3 cellular contexts compared by ENCODE assay signal in the genomic region with DNA sequence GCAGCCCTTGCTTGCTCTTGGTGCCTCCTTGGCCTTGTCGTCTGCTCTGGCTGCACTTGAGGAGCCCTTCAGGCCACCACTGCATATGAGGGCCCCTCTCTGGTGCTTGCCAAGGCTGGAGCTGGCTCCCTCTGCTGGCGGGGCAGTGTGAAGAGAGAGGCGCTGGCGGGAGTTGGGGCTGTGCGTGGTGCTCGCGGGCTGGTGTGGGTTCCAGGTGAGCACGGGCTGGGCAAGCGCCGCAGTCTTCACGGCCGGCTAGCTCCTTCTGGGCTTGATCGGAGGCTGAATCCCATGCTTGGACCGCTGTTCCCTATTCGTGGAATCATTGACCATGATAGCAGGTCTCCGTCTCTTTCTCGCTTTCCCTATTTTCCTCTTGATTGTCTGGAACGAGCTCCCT.
A peak's percentile ranks its signal among the peaks of the same experiment; 100 is the strongest.
TF ChIP-seq lines count a peak whose summit lies in the region.

No MANE protein-coding gene starts in this region.

TF ChIP-seq in GM23338, 12 proteins besides CTCF, POLR2A, EP300 and RAD21 (continues in another document):
- TF ChIP-seq STAT1 (IDR thresholded peaks at IDR 0.05; ENCODE audit: unreplicated experiment): no peak
- TF ChIP-seq EZH2 (IDR thresholded peaks at IDR 0.05; ENCODE audit: low read depth, unreplicated experiment): no peak
- no peak for TF ChIP-seq POLR2AphosphoS5 (IDR thresholded peaks at IDR 0.05; ENCODE audit: low read depth)
- no peak for TF ChIP-seq ZNF331 (CRISPR knock-in tag; IDR thresholded peaks at IDR 0.05; ENCODE audit: low read depth)
- TF ChIP-seq EZH2phosphoT487 (IDR thresholded peaks at IDR 0.05; ENCODE audit: unreplicated experiment): no peak
- TF ChIP-seq, protein P1, sequence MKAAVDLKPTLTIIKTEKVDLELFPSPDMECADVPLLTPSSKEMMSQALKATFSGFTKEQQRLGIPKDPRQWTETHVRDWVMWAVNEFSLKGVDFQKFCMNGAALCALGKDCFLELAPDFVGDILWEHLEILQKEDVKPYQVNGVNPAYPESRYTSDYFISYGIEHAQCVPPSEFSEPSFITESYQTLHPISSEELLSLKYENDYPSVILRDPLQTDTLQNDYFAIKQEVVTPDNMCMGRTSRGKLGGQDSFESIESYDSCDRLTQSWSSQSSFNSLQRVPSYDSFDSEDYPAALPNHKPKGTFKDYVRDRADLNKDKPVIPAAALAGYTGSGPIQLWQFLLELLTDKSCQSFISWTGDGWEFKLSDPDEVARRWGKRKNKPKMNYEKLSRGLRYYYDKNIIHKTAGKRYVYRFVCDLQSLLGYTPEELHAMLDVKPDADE (IDR thresholded peaks at IDR 0.05): no peak
- TF ChIP-seq JUNB (IDR thresholded peaks at IDR 0.05; ENCODE audit: unreplicated experiment): no peak
- TF ChIP-seq NANOG (IDR thresholded peaks at IDR 0.05; ENCODE audit: borderline replicate concordance): no peak

TF ChIP-seq in WTC11, 78 proteins besides CTCF, POLR2A, EP300 and RAD21:
- TF ChIP-seq, protein P2, sequence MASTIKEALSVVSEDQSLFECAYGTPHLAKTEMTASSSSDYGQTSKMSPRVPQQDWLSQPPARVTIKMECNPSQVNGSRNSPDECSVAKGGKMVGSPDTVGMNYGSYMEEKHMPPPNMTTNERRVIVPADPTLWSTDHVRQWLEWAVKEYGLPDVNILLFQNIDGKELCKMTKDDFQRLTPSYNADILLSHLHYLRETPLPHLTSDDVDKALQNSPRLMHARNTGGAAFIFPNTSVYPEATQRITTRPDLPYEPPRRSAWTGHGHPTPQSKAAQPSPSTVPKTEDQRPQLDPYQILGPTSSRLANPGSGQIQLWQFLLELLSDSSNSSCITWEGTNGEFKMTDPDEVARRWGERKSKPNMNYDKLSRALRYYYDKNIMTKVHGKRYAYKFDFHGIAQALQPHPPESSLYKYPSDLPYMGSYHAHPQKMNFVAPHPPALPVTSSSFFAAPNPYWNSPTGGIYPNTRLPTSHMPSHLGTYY (CRISPR knock-in tag; IDR thresholded peaks at IDR 0.05): no peak
- no peak for TF ChIP-seq IRF2 (CRISPR knock-in tag; IDR thresholded peaks at IDR 0.05; ENCODE audit: borderline replicate concordance, low read depth)

TF ChIP-seq in HepG2, 621 proteins besides CTCF, POLR2A, EP300 and RAD21:
- TF ChIP-seq, protein P3, sequence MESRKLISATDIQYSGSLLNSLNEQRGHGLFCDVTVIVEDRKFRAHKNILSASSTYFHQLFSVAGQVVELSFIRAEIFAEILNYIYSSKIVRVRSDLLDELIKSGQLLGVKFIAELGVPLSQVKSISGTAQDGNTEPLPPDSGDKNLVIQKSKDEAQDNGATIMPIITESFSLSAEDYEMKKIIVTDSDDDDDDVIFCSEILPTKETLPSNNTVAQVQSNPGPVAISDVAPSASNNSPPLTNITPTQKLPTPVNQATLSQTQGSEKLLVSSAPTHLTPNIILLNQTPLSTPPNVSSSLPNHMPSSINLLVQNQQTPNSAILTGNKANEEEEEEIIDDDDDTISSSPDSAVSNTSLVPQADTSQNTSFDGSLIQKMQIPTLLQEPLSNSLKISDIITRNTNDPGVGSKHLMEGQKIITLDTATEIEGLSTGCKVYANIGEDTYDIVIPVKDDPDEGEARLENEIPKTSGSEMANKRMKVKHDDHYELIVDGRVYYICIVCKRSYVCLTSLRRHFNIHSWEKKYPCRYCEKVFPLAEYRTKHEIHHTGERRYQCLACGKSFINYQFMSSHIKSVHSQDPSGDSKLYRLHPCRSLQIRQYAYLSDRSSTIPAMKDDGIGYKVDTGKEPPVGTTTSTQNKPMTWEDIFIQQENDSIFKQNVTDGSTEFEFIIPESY (CRISPR knock-in tag; IDR thresholded peaks at IDR 0.05): peak; percentile 81
- TF ChIP-seq, protein P4, sequence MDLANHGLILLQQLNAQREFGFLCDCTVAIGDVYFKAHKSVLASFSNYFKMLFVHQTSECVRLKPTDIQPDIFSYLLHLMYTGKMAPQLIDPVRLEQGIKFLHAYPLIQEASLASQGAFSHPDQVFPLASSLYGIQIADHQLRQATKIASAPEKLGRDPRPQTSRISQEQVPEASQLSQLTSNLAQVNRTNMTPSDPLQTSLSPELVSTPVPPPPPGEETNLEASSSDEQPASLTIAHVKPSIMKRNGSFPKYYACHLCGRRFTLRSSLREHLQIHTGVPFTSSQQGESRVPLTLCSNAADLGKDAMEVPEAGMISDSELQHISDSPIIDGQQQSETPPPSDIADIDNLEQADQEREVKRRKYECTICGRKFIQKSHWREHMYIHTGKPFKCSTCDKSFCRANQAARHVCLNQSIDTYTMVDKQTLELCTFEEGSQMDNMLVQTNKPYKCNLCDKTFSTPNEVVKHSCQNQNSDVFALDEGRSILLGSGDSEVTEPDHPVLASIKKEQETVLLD (CRISPR knock-in tag; IDR thresholded peaks at IDR 0.05; ENCODE audit: low read depth): no peak
